Comparison of ENCODE assay signal across 19 cellular contexts in genomic region chr2:162016080-162016479, GRCh38. TPM values are rescaled to one million over a fixed set of nuclear protein-coding genes. Genes with fewer than 3 reads are reported as not detected.
"Had no signal": no experiment of that assay in that cellular context is flagged by ENCODE, and none has a peak within 500 bp of the region (broad histone marks: within the 10 kb centered on the region; RNA-seq: fewer than 3 reads in every experiment).

No MANE protein-coding gene starts in this region.

- H3K4me3 ChIP-seq: colonic mucosa, lung, tibial artery had no signal

- H3K27ac Mint-ChIP-seq: activated B cell treated with CpG ODN at 0.5 μM for 24 hours had no signal

- H3K27ac ChIP-seq: brain microvascular endothelial cell, colonic mucosa, foreskin keratinocyte, tibial artery had no signal

- DNase-seq: activated B cell treated with CpG ODN at 0.5 μM for 24 hours; activated CD4-positive, alpha-beta T cell treated with anti-CD3 and anti-CD28 coated beads for 4 hours; activated naive CD4-positive, alpha-beta T cell; aorta; brain microvascular endothelial cell; colonic mucosa; foreskin keratinocyte; hypothalamus; kidney; occipital lobe; posterior cingulate gyrus; stimulated activated naive CD4-positive, alpha-beta T cell; SW 1271; T-helper 9 cell; tibial artery had no signal

- H3K36me3 ChIP-seq: brain microvascular endothelial cell, colonic mucosa, tibial artery had no signal

- H3K4me3 Mint-ChIP-seq: activated B cell treated with CpG ODN at 0.5 μM for 24 hours; central memory CD8-positive, alpha-beta T cell had no signal

- H3K27me3 ChIP-seq: colonic mucosa, foreskin keratinocyte had no signal

- H3K4me1 ChIP-seq: foreskin keratinocyte, tibial artery had no signal

- H3K9me3 Mint-ChIP-seq: activated B cell treated with CpG ODN at 0.5 μM for 24 hours; central memory CD8-positive, alpha-beta T cell had no signal

- H3K27me3 Mint-ChIP-seq: central memory CD8-positive, alpha-beta T cell had no signal

- H3K9me3 ChIP-seq: colonic mucosa, tibial artery had no signal

- ATAC-seq: foreskin keratinocyte, left lobe of liver had no signal

RNA-seq across cellular contexts. Expression of gene DPP4, which starts 57.9 kb away (rescaled TPM):
- polyA plus RNA-seq: neural cell had no signal
